Comparison of ENCODE assay signal across 1 cellular context in genomic region chr10:77641788-77642397, GRCh38.
TF ChIP-seq lines count a peak whose summit lies in the region.

No MANE protein-coding gene starts in this region.

TF ChIP-seq in K562, 482 proteins besides CTCF, POLR2A, EP300 and RAD21 (continued from another document):
- TF ChIP-seq BACH1 (tag; IDR thresholded peaks at IDR 0.05) (0 out of 2 replicates have a peak, but pooled peaks have one; percentile 36), ZNF764 (CRISPR knock-in tag; IDR thresholded peaks at IDR 0.05; ENCODE audit: low read depth) (no peak), NFYB (IDR thresholded peaks at IDR 0.05; ENCODE audit: extremely low read depth, insufficient read length) (no peak), MLLT1 (IDR thresholded peaks at IDR 0.05) (no peak), HNRNPUL1 (IDR thresholded peaks at IDR 0.05; ENCODE audit: low read length) (no peak), ZNF282 (CRISPR knock-in tag; IDR thresholded peaks at IDR 0.05) (no peak), CEBPG (CRISPR knock-in tag; IDR thresholded peaks at IDR 0.05) (no peak), CEBPG (tag; conservative IDR thresholded peaks at IDR 0.05 in 1 of 2, IDR thresholded peaks at IDR 0.05 in 1 of 2) (peak in 1 of 2 experiments; percentile 69; a peak in 2 of 4 replicates), ARID2 (IDR thresholded peaks at IDR 0.05) (peak; percentile 63; the same call in 1 of the 2 replicates), PKNOX1 (IDR thresholded peaks at IDR 0.05) (peak; percentile 5; the same call in 1 of the 2 replicates), MAZ (CRISPR knock-in tag; conservative IDR thresholded peaks at IDR 0.05 in 1 of 2, IDR thresholded peaks at IDR 0.05 in 1 of 2) (0 out of 4 replicates have a peak, but pooled peaks of 1 of the 2 experiments have one; percentile 45)
